ENCODE assay signal across 9 cellular contexts in the genomic region with DNA sequence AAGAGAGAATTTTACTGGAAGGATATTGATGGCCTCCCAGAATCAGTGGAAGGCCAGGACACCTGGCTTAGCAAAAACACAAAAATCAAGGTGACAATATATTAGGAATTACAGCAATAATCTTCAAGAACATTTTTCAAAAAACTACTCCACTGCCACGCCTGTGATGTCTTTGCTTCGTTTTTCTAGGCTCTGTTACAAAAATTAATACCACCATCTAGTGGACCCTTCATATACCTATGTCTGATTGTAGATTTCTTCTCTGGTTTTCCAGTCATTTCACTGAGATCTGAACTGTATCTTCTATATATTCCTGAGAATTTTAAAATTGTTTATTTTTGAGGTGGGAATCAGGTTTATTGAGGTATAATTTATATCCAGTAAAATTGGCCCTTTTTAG. TPM values are rescaled to one million over a fixed set of nuclear protein-coding genes. Genes with fewer than 3 reads are reported as not detected.
A peak's percentile ranks its signal among the peaks of the same experiment; 100 is the strongest.
DNase-seq lines count a peak whose midpoint lies in the region; ATAC-seq, FAIRE-seq and TF ChIP-seq lines count a peak whose summit lies in the region.
"Had no signal": no experiment of that assay in that cellular context is flagged by ENCODE, and none has a peak within 500 bp of the region (broad histone marks: within the 10 kb centered on the region; RNA-seq: fewer than 3 reads in every experiment).

No MANE protein-coding gene starts in this region.

- H2AFZ ChIP-seq in Loucy (ENCODE audit: low read length) (peak overlapping the region; percentile 69; the same call in 1 of the 2 replicates), mammary epithelial cell (ENCODE audit: low read depth, low read length) (no peak overlapping the region), smooth muscle cell (ENCODE audit: low read depth) (no peak overlapping the region)

- no peaks in the 10 kb centered on the region for H3K36me3 Mint-ChIP-seq in activated T-cell treated with anti-CD3 and anti-CD28 coated beads, Interleukin-2, amount 50 U/mL, for 4 hours (ENCODE audit: insufficient read depth)

- no peak for DNase-seq in mammary epithelial cell
- DNase-seq in smooth muscle cell (lab: John Stamatoyannopoulos, UW; ENCODE audit: unreplicated experiment), result no peak
- DNase-seq in left cardiac atrium, result no peak
- DNase-seq in activated CD4-positive, alpha-beta T cell treated with anti-CD3 and anti-CD28 coated beads, Interleukin-2, amount 50 U/mL, for 1 hour, result no peak
- DNase-seq in activated T-cell treated with anti-CD3 and anti-CD28 coated beads, Interleukin-2, amount 50 U/mL, for 4 hours, result no peak

- H3K4me2 ChIP-seq in Loucy (ENCODE audit: low read depth, low read length, poor library complexity, severe bottlenecking), result peak overlapping the region; percentile 34
- no peak overlapping the region for H3K4me2 ChIP-seq in mammary epithelial cell (ENCODE audit: insufficient read depth, low read depth, low read length)
- no peak overlapping the region for H3K4me2 ChIP-seq in smooth muscle cell

- no peaks in the 10 kb centered on the region for H3K27me3 Mint-ChIP-seq in activated T-cell treated with anti-CD3 and anti-CD28 coated beads, Interleukin-2, amount 50 U/mL, for 4 hours (ENCODE audit: low read depth)

- H3K4me3 ChIP-seq in Loucy (ENCODE audit: low read length, poor library complexity, severe bottlenecking) (peak overlapping the region; percentile 13), mammary epithelial cell (replicated peaks in 1 of 3; ENCODE audit: insufficient read depth in 1 of 3, low read depth in 2 of 3, low read length in 3 of 3) (no peak overlapping the region), smooth muscle cell (no peak overlapping the region)

- H3K36me3 ChIP-seq in Loucy (ENCODE audit: insufficient read depth, low read length) (no peaks in the 10 kb centered on the region), mammary epithelial cell (ENCODE audit: insufficient read depth, low read length) (no peaks in the 10 kb centered on the region), smooth muscle cell (ENCODE audit: low read depth) (no peaks in the 10 kb centered on the region)
- H3K36me3 ChIP-seq: neutrophil had no signal

- no TSS peak for BruUV-seq in mammary epithelial cell (replicated peaks; lab: Mats Ljungman, UMichigan)

- CTCF ChIA-PET in mammary epithelial cell (lab: Charles Lee; ENCODE audit: low non-redundant PET), result no interaction called here

- H3K4me3 Mint-ChIP-seq in activated T-cell treated with anti-CD3 and anti-CD28 coated beads, Interleukin-2, amount 50 U/mL, for 4 hours, result no peak overlapping the region

- in situ Hi-C loops in mammary epithelial cell (cut with MboI; ENCODE audit: low sequenced_read_pairs in 2 of 2), result no loop called here

- H3K9me2 ChIP-seq in Loucy (replicated peaks; ENCODE audit: low read depth, low read length), result no peaks in the 10 kb centered on the region

- intact Hi-C loops in mammary epithelial cell (cut with micrococcal nuclease), result no loop called here
- intact Hi-C loops in left cardiac atrium (cut with DNase I), result loop anchor here (5.0 to 10.0 kb wide), 2 partner anchors 55 to 113 kb away; partner anchors contain the start of genes C3orf33 (in 1 of the 2) and PLCH1 (in 1 of the 2)

- H3K4me1 ChIP-seq in Loucy (ENCODE audit: insufficient read depth, low read length, poor library complexity, severe bottlenecking) (peaks cover 8% of the 10 kb centered on the region), mammary epithelial cell (ENCODE audit: insufficient read depth, low read length) (no peaks in the 10 kb centered on the region), smooth muscle cell (ENCODE audit: low read depth) (peaks cover 2% of the 10 kb centered on the region)

- H3F3A ChIP-seq in Loucy (ENCODE audit: low read depth) (no peaks in the 10 kb centered on the region), smooth muscle cell (ENCODE audit: low read depth) (no peaks in the 10 kb centered on the region)

- H3K4me1 Mint-ChIP-seq in activated T-cell treated with anti-CD3 and anti-CD28 coated beads, Interleukin-2, amount 50 U/mL, for 4 hours (ENCODE audit: low read depth), result peaks cover 22% of the 10 kb centered on the region

- no peak overlapping the region for H3K27ac ChIP-seq in mammary epithelial cell (ENCODE audit: insufficient read depth, low read depth, low read length)
- no peak overlapping the region for H3K27ac ChIP-seq in smooth muscle cell (ENCODE audit: low read depth)
- H3K27ac ChIP-seq: neutrophil had no signal

- no peaks in the 10 kb centered on the region for H3K9me3 Mint-ChIP-seq in activated T-cell treated with anti-CD3 and anti-CD28 coated beads, Interleukin-2, amount 50 U/mL, for 4 hours

- no peaks in the 10 kb centered on the region for H3K9me3 ChIP-seq in Loucy (ENCODE audit: insufficient read depth, low read depth, low read length)
- no peaks in the 10 kb centered on the region for H3K9me3 ChIP-seq in mammary epithelial cell (replicated peaks; ENCODE audit: insufficient read depth, low read length)
- no peaks in the 10 kb centered on the region for H3K9me3 ChIP-seq in smooth muscle cell (replicated peaks; ENCODE audit: low read depth)
- H3K9me3 ChIP-seq: neutrophil had no signal

- WGBS in mammary epithelial cell (ENCODE audit: low coverage, missing lambda C conversion rate), result 3% methylated on average over 2 of the region's 2 CpGs
- WGBS in smooth muscle cell (ENCODE audit: low lambda C conversion rate), result 55% methylated on average over 2 of the region's 2 CpGs

- peak; percentile 36 for ATAC-seq in GM18858 (IDR thresholded peaks at IDR 0.05; ENCODE audit: unreplicated experiment)
- no peak for ATAC-seq in left cardiac atrium
- no peak for ATAC-seq in activated T-cell treated with anti-CD3 and anti-CD28 coated beads, Interleukin-2, amount 50 U/mL, for 4 hours

- FAIRE-seq in A204.1 (lab: Jason Lieb, UNC), result peak; percentile 94

- H4K20me1 ChIP-seq in Loucy (ENCODE audit: insufficient read depth, low read length, poor library complexity, severe bottlenecking), result no peaks in the 10 kb centered on the region
- H4K20me1 ChIP-seq in mammary epithelial cell (ENCODE audit: insufficient read depth, low read length), result no peaks in the 10 kb centered on the region
- H4K20me1 ChIP-seq in smooth muscle cell (ENCODE audit: low read depth), result no peaks in the 10 kb centered on the region

- no peaks in the 10 kb centered on the region for H3K79me2 ChIP-seq in Loucy (ENCODE audit: insufficient read depth, low read length)
- peaks cover 4% of the 10 kb centered on the region for H3K79me2 ChIP-seq in mammary epithelial cell (ENCODE audit: insufficient read depth, low read length)
- no peaks in the 10 kb centered on the region for H3K79me2 ChIP-seq in smooth muscle cell (ENCODE audit: low read depth)

- H3K9ac ChIP-seq in Loucy (ENCODE audit: low read depth, low read length, poor library complexity, severe bottlenecking) (no peak overlapping the region), mammary epithelial cell (ENCODE audit: insufficient read depth, low read length) (no peak overlapping the region), smooth muscle cell (ENCODE audit: low read depth) (no peak overlapping the region)

- dilution Hi-C loops in mammary epithelial cell (cut with HindIII; ENCODE audit: low sequenced_read_pairs), result no loop called here

- H3K27me3 ChIP-seq in Loucy (ENCODE audit: insufficient read depth, low read length, poor library complexity, severe bottlenecking), result no peaks in the 10 kb centered on the region
- H3K27me3 ChIP-seq in mammary epithelial cell (ENCODE audit: insufficient read depth, low read length), result no peaks in the 10 kb centered on the region
- H3K27me3 ChIP-seq in smooth muscle cell (ENCODE audit: low read depth), result no peaks in the 10 kb centered on the region
- H3K27me3 ChIP-seq: neutrophil had no signal

- TF ChIP-seq CTCF in Loucy (conservative IDR thresholded peaks at IDR 0.05; ENCODE audit: low read length) (peak; percentile 66), mammary epithelial cell (conservative IDR thresholded peaks at IDR 0.05 in 1 of 2, IDR thresholded peaks at IDR 0.05 in 1 of 2; ENCODE audit: extremely low read depth in 1 of 2, insufficient read depth in 1 of 2, low read depth in 1 of 2, low read length in 2 of 2) (peak; percentile 5 to 23), smooth muscle cell (IDR thresholded peaks at IDR 0.05; ENCODE audit: borderline replicate concordance, insufficient read depth, poor library complexity, severe bottlenecking) (no peak)

RNA-seq across cellular contexts. Expression of gene SLC33A1, which starts 5.6 kb away (rescaled TPM):
- total RNA-seq in mammary epithelial cell (10 to 100 TPM; 35.0 to 52.7 TPM), smooth muscle cell (34.9 and 44.3 TPM in 2 replicates), left cardiac atrium (10 to 100 TPM; 20.4 to 26.6 TPM)
- polyA plus RNA-seq in mammary epithelial cell (17.9 TPM), smooth muscle cell (16.4 and 17.5 TPM in 2 replicates)
- 41.3 TPM for polyA minus RNA-seq in mammary epithelial cell
- total RNA-seq in activated T-cell treated with anti-CD3 and anti-CD28 coated beads, Interleukin-2, amount 50 U/mL, for 4 hours, result 10 to 100 TPM; 14.8 to 19.7 (median 14.9) TPM

RNA-seq across cellular contexts. Expression of gene GMPS, which starts 10.6 kb away (rescaled TPM):
- 10 to 100 TPM; 34.2 to 90.4 TPM for total RNA-seq in mammary epithelial cell
- polyA plus RNA-seq in mammary epithelial cell, result 72.5 TPM
- 85.6 TPM for polyA minus RNA-seq in mammary epithelial cell
- total RNA-seq in smooth muscle cell, result 52.1 and 72.9 TPM in 2 replicates
- polyA plus RNA-seq in smooth muscle cell, result 57.3 and 64.5 TPM in 2 replicates
- total RNA-seq in left cardiac atrium, result 10 to 100 TPM; 29.3 to 39.6 TPM
- 100 to 1,000 TPM; 109 to 122 (median 118) TPM for total RNA-seq in activated T-cell treated with anti-CD3 and anti-CD28 coated beads, Interleukin-2, amount 50 U/mL, for 4 hours

RNA-seq across cellular contexts. Expression of gene C3orf33, which starts 53.8 kb away (rescaled TPM):
- total RNA-seq in mammary epithelial cell (1 to 10 TPM; 1.9 to 3.0 TPM), smooth muscle cell (4.3 and 4.4 TPM in 2 replicates), left cardiac atrium (1 to 10 TPM; 5.5 to 6.9 TPM)
- polyA plus RNA-seq in mammary epithelial cell (1.3 TPM), smooth muscle cell (3.2 and 3.4 TPM in 2 replicates)
- not detected for polyA minus RNA-seq in mammary epithelial cell
- total RNA-seq in activated T-cell treated with anti-CD3 and anti-CD28 coated beads, Interleukin-2, amount 50 U/mL, for 4 hours, result 1 to 10 TPM; 2.3 to 2.7 (median 2.7) TPM
